Comparison of ENCODE assay signal across 35 cellular contexts in genomic region chr5:23583081-23583480, GRCh38.
DNase-seq lines count a peak whose midpoint lies in the region; ATAC-seq and TF ChIP-seq lines count a peak whose summit lies in the region.
"Had no signal": no experiment of that assay in that cellular context is flagged by ENCODE, and none has a peak within 500 bp of the region (broad histone marks: within the 10 kb centered on the region; RNA-seq: fewer than 3 reads in every experiment).

No MANE protein-coding gene starts in this region.

- no peaks in the 10 kb centered on the region for H3K79me2 ChIP-seq in SU-DHL-6 (ENCODE audit: insufficient read depth, low read length)

- no peaks in the 10 kb centered on the region for H3K27me3 ChIP-seq in SU-DHL-6 (ENCODE audit: low read length)
- H3K27me3 ChIP-seq: BE2C; BLaER1; BLaER1 treated with 17β-estradiol and CSF1 and Interleukin-3, amounts not matched to agents 10 nM and 100 nM had no signal

- H3K27me3 Mint-ChIP-seq in activated CD8-positive, alpha-beta T cell treated with anti-CD3 and anti-CD28 coated beads for 36 hours: no peaks in the 10 kb centered on the region
- H3K27me3 Mint-ChIP-seq: B cell; CD4-positive, alpha-beta memory T cell; CD4-positive, alpha-beta T cell; CD4-positive, CD25-positive, alpha-beta regulatory T cell; CD8-positive, alpha-beta memory T cell had no signal

- no peak for TF ChIP-seq CTCF in SU-DHL-6 (IDR thresholded peaks at IDR 0.05; ENCODE audit: insufficient read depth, low read length, poor library complexity, severe bottlenecking)
- no peak for TF ChIP-seq CTCF in activated CD8-positive, alpha-beta T cell treated with anti-CD3 and anti-CD28 coated beads for 36 hours (IDR thresholded peaks at IDR 0.05)

- H3K9me3 ChIP-seq in SU-DHL-6 (ENCODE audit: insufficient read depth, low read length): no peaks in the 10 kb centered on the region
- H3K9me3 ChIP-seq: A549; BE2C; BLaER1; BLaER1 treated with 17β-estradiol and CSF1 and Interleukin-3, amounts not matched to agents 10 nM and 100 nM; Caco-2 had no signal

- no peak overlapping the region for H3K4me3 ChIP-seq in SU-DHL-6 (ENCODE audit: insufficient read depth, low read length, poor library complexity, severe bottlenecking)
- H3K4me3 ChIP-seq: A549; BLaER1; BLaER1 treated with 17β-estradiol and CSF1 and Interleukin-3, amounts not matched to agents 10 nM and 100 nM had no signal

- in situ Hi-C loops in G401 (cut with HindIII; ENCODE audit: low sequenced_read_pairs): no loop called here

- no peak overlapping the region for H3K4me3 Mint-ChIP-seq in activated CD8-positive, alpha-beta T cell treated with anti-CD3 and anti-CD28 coated beads for 36 hours
- H3K4me3 Mint-ChIP-seq: B cell; CD14-positive monocyte; CD4-positive, alpha-beta memory T cell; CD4-positive, alpha-beta T cell; CD4-positive, CD25-positive, alpha-beta regulatory T cell; CD8-positive, alpha-beta memory T cell; CD8-positive, alpha-beta T cell had no signal

- no peaks in the 10 kb centered on the region for H3K36me3 ChIP-seq in SU-DHL-6 (ENCODE audit: low read length)
- H3K36me3 ChIP-seq: BE2C; BLaER1; BLaER1 treated with 17β-estradiol and CSF1 and Interleukin-3, amounts not matched to agents 10 nM and 100 nM had no signal

- peak overlapping the region; percentile 20 for H2AFZ ChIP-seq in SU-DHL-6 (ENCODE audit: low read depth, low read length, severe bottlenecking)

- peak; percentile 64 for DNase-seq in G401 (ENCODE audit: low spot score)
- peak; percentile 56 for DNase-seq in cerebellar cortex (ENCODE audit: low spot score)
- DNase-seq in retina: peak; percentile 28
- no peak for DNase-seq in activated CD8-positive, alpha-beta T cell treated with anti-CD3 and anti-CD28 coated beads for 36 hours
- DNase-seq: 8988T; ACHN; AML-193; BE2C; C1 segment of cervical spinal cord; Caco-2; Calu3; CD4-positive, alpha-beta memory T cell; CD4-positive, alpha-beta T cell; CD4-positive, CD25-positive, alpha-beta regulatory T cell; CD8-positive, alpha-beta memory T cell; CD8-positive, alpha-beta T cell; COR-L47; DMS 273 treated with DMSO at 0.1 percent for 48 hours; DMS153; DMS53; DMS79; DMS79 treated with DMSO at 0.1 percent for 48 hours; DND-41; EL had no signal

- CTCF ChIA-PET in activated CD8-positive, alpha-beta T cell treated with anti-CD3 and anti-CD28 coated beads for 36 hours (lab: Charles Lee): interaction anchor here (1.0 kb wide), 1 partner anchor 43 kb away, joined by 3 read pairs; no protein-coding TSS in a partner anchor

- ATAC-seq in HG02884 (IDR thresholded peaks at IDR 0.05; ENCODE audit: unreplicated experiment) (no peak), HG02610 (IDR thresholded peaks at IDR 0.05; ENCODE audit: unreplicated experiment) (no peak), GM18498 (IDR thresholded peaks at IDR 0.05; ENCODE audit: unreplicated experiment) (no peak)
- no peak for ATAC-seq in activated CD8-positive, alpha-beta T cell treated with anti-CD3 and anti-CD28 coated beads for 36 hours
- ATAC-seq: A549; CD8-positive, alpha-beta T cell had no signal

- no peak overlapping the region for H3K9ac ChIP-seq in SU-DHL-6 (ENCODE audit: low read length)
- H3K9ac ChIP-seq: BLaER1; BLaER1 treated with 17β-estradiol and CSF1 and Interleukin-3, amounts not matched to agents 10 nM and 100 nM had no signal

- no peak overlapping the region for H3K27ac Mint-ChIP-seq in activated CD8-positive, alpha-beta T cell treated with anti-CD3 and anti-CD28 coated beads for 36 hours
- H3K27ac Mint-ChIP-seq: B cell; CD14-positive monocyte; CD4-positive, alpha-beta memory T cell; CD4-positive, alpha-beta T cell; CD4-positive, CD25-positive, alpha-beta regulatory T cell; CD8-positive, alpha-beta memory T cell; CD8-positive, alpha-beta T cell had no signal

- intact Hi-C loops in activated CD8-positive, alpha-beta T cell treated with anti-CD3 and anti-CD28 coated beads for 36 hours (cut with micrococcal nuclease): no loop called here

- H3K9me2 ChIP-seq in SU-DHL-6 (replicated peaks; ENCODE audit: insufficient read depth, low read length): no peaks in the 10 kb centered on the region

- POLR2A ChIA-PET in activated CD8-positive, alpha-beta T cell treated with anti-CD3 and anti-CD28 coated beads for 36 hours (lab: Charles Lee): no interaction called here

- H3K4me1 Mint-ChIP-seq in activated CD8-positive, alpha-beta T cell treated with anti-CD3 and anti-CD28 coated beads for 36 hours (ENCODE audit: low read depth): no peaks in the 10 kb centered on the region
- H3K4me1 Mint-ChIP-seq: B cell; CD14-positive monocyte; CD4-positive, alpha-beta memory T cell; CD4-positive, CD25-positive, alpha-beta regulatory T cell; CD8-positive, alpha-beta memory T cell had no signal

- H4K20me1 ChIP-seq in SU-DHL-6 (ENCODE audit: low read depth, low read length): no peaks in the 10 kb centered on the region
- H4K20me1 ChIP-seq: BLaER1; BLaER1 treated with 17β-estradiol and CSF1 and Interleukin-3, amounts not matched to agents 10 nM and 100 nM had no signal

- H3K9me3 Mint-ChIP-seq in activated CD8-positive, alpha-beta T cell treated with anti-CD3 and anti-CD28 coated beads for 36 hours: peaks cover 8% of the 10 kb centered on the region
- H3K9me3 Mint-ChIP-seq: CD14-positive monocyte; CD4-positive, alpha-beta T cell had no signal

- no peaks in the 10 kb centered on the region for H3F3A ChIP-seq in SU-DHL-6 (ENCODE audit: insufficient read depth)

- H3K36me3 Mint-ChIP-seq in activated CD8-positive, alpha-beta T cell treated with anti-CD3 and anti-CD28 coated beads for 36 hours (ENCODE audit: low read depth): no peaks in the 10 kb centered on the region
- H3K36me3 Mint-ChIP-seq: CD14-positive monocyte; CD4-positive, alpha-beta memory T cell; CD4-positive, CD25-positive, alpha-beta regulatory T cell; CD8-positive, alpha-beta memory T cell; CD8-positive, alpha-beta T cell had no signal

- H3K4me2 ChIP-seq in SU-DHL-6 (ENCODE audit: low read depth, low read length, poor library complexity, severe bottlenecking): no peak overlapping the region
- H3K4me2 ChIP-seq: A549; BLaER1; BLaER1 treated with 17β-estradiol and CSF1 and Interleukin-3, amounts not matched to agents 10 nM and 100 nM had no signal

- H3K27ac ChIP-seq in SU-DHL-6 (ENCODE audit: low read depth, low read length): no peak overlapping the region
- H3K27ac ChIP-seq: 22Rv1; A549; BLaER1; BLaER1 treated with 17β-estradiol and CSF1 and Interleukin-3, amounts not matched to agents 10 nM and 100 nM; C4-2B had no signal
